1 cellular context compared by ENCODE assay signal in the genomic region with DNA sequence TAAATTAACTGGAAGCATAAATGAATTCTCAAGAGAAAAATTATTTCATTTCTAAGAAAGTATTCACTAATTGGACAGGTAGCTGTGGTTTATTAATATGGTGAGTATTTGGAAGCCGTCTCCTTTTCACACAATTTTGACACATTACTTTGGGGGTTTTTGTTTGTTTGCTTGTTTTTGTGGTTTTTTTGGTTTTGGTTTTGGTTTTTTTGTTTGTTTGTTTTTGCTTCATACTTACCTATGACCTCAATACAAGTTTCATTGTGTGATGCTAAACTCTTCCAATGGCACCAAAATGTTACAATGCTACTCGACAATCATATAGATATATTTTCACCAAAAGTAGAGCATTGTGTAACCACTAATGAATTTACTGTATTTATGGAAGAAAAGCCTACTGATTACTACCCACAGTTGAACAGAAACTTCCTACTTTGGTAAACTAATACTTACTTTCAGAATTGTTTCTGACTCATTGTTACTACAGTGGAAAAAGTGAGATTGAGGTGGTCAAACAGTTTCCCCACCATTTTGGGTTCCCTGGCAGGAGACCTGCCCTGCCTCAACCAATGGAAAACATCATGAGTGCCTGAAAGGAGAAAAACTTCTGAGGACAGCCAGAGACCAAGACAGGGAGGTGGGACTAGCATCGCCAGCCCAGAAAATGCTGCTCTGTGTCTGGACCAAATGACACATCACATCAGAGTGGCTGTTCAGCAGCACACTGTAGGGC.
TF ChIP-seq lines count a peak whose summit lies in the region.

No MANE protein-coding gene starts in this region.

TF ChIP-seq in GM12878, 131 proteins besides CTCF, POLR2A, EP300 and RAD21 (continued from another document):
- TF ChIP-seq, protein P1, sequence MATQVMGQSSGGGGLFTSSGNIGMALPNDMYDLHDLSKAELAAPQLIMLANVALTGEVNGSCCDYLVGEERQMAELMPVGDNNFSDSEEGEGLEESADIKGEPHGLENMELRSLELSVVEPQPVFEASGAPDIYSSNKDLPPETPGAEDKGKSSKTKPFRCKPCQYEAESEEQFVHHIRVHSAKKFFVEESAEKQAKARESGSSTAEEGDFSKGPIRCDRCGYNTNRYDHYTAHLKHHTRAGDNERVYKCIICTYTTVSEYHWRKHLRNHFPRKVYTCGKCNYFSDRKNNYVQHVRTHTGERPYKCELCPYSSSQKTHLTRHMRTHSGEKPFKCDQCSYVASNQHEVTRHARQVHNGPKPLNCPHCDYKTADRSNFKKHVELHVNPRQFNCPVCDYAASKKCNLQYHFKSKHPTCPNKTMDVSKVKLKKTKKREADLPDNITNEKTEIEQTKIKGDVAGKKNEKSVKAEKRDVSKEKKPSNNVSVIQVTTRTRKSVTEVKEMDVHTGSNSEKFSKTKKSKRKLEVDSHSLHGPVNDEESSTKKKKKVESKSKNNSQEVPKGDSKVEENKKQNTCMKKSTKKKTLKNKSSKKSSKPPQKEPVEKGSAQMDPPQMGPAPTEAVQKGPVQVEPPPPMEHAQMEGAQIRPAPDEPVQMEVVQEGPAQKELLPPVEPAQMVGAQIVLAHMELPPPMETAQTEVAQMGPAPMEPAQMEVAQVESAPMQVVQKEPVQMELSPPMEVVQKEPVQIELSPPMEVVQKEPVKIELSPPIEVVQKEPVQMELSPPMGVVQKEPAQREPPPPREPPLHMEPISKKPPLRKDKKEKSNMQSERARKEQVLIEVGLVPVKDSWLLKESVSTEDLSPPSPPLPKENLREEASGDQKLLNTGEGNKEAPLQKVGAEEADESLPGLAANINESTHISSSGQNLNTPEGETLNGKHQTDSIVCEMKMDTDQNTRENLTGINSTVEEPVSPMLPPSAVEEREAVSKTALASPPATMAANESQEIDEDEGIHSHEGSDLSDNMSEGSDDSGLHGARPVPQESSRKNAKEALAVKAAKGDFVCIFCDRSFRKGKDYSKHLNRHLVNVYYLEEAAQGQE (IDR thresholded peaks at IDR 0.05; ENCODE audit: low read depth, low read length), result no peak
- TF ChIP-seq ASH2L (IDR thresholded peaks at IDR 0.05; ENCODE audit: borderline replicate concordance, low read depth) (no peak), SIX5 (IDR thresholded peaks at IDR 0.05; ENCODE audit: low read depth, low read length, severe bottlenecking) (no peak)
TF ChIP-seq in GM12878: peak in this region for 0.
